29 cellular contexts compared by ENCODE assay signal in genomic region chr10:71280825-71281224, GRCh38.
"Had no signal": no experiment of that assay in that cellular context is flagged by ENCODE, and none has a peak within 500 bp of the region (broad histone marks: within the 10 kb centered on the region; RNA-seq: fewer than 3 reads in every experiment).

No MANE protein-coding gene starts in this region.

- H3K4me3 Mint-ChIP-seq: activated CD4-positive, alpha-beta memory T cell treated with anti-CD3 and anti-CD28 coated beads, Interleukin-2, amount 10 ng/mL, durations not matched to agents 7 days and 5 days; activated CD4-positive, alpha-beta T cell treated with anti-CD3 and anti-CD28 coated beads, Interleukin-2, amount 10 ng/mL, durations not matched to agents 7 days and 5 days; activated T-cell treated with anti-CD3 and anti-CD28 coated beads, Interleukin-2, amount 50 U/mL, for 4 hours; activated T-helper 17 cell treated with anti-CD3 and anti-CD28 coated beads, Interleukin-2, amount 50 U/mL, for 72 hours; immature natural killer cell; mesothelial cell of epicardium; naive B cell had no signal

- H3K36me3 Mint-ChIP-seq: immature natural killer cell, naive B cell had no signal

- H3K9me3 Mint-ChIP-seq: activated CD4-positive, alpha-beta memory T cell treated with anti-CD3 and anti-CD28 coated beads, Interleukin-2, amount 10 ng/mL, durations not matched to agents 7 days and 5 days; activated CD4-positive, alpha-beta T cell treated with anti-CD3 and anti-CD28 coated beads, Interleukin-2, amount 10 ng/mL, durations not matched to agents 7 days and 5 days; activated T-cell treated with anti-CD3 and anti-CD28 coated beads, Interleukin-2, amount 50 U/mL, for 4 hours; activated T-helper 17 cell treated with anti-CD3 and anti-CD28 coated beads, Interleukin-2, amount 50 U/mL, for 72 hours; immature natural killer cell; mesothelial cell of epicardium; naive B cell had no signal

- ATAC-seq: activated T-cell treated with anti-CD3 and anti-CD28 coated beads, Interleukin-2, amount 50 U/mL, for 4 hours; activated T-helper 17 cell treated with anti-CD3 and anti-CD28 coated beads, Interleukin-2, amount 50 U/mL, for 72 hours; esophagus mucosa; foreskin keratinocyte; heart left ventricle; left colon; pancreas; sciatic nerve had no signal

- DNase-seq: activated CD4-positive, alpha-beta memory T cell treated with anti-CD3 and anti-CD28 coated beads, Interleukin-2, amount 10 ng/mL, durations not matched to agents 7 days and 5 days; activated CD4-positive, alpha-beta T cell treated with anti-CD3 and anti-CD28 coated beads for 1 hour; activated CD4-positive, alpha-beta T cell treated with anti-CD3 and anti-CD28 coated beads, Interleukin-2, amount 10 ng/mL, durations not matched to agents 7 days and 5 days; activated gamma-delta T cell treated with Interleukin-2 at 50 U/mL for 16 hours; activated naive CD4-positive, alpha-beta T cell treated with anti-CD3 and anti-CD28 coated beads, Interleukin-2, amount 50 U/mL, for 16 hours; activated T-cell treated with anti-CD3 and anti-CD28 coated beads, Interleukin-2, amount 50 U/mL, for 4 hours; amniotic stem cell; central memory CD4-positive, alpha-beta T cell; foreskin keratinocyte; heart left ventricle; hypothalamus; immature natural killer cell; kidney; left colon; naive B cell; retina; stimulated activated CD4-positive, alpha-beta T cell treated with anti-CD3 and anti-CD28 coated beads, Interleukin-1b, Interleukin-23, amount 100 ng/mL, for 48 hours; stimulated activated naive CD4-positive, alpha-beta T cell; testis; transverse colon; uterus had no signal

- H3K27me3 ChIP-seq: breast epithelium, foreskin keratinocyte, heart left ventricle, pancreas, testis, transverse colon, uterus had no signal

- H3K4me3 ChIP-seq: breast epithelium, heart left ventricle, pancreas, prostate gland, skin epidermis, testis, transverse colon, uterus had no signal

- H3K27ac Mint-ChIP-seq: activated CD4-positive, alpha-beta memory T cell treated with anti-CD3 and anti-CD28 coated beads, Interleukin-2, amount 10 ng/mL, durations not matched to agents 7 days and 5 days; activated CD4-positive, alpha-beta T cell treated with anti-CD3 and anti-CD28 coated beads, Interleukin-2, amount 10 ng/mL, durations not matched to agents 7 days and 5 days; activated T-helper 17 cell treated with anti-CD3 and anti-CD28 coated beads, Interleukin-2, amount 50 U/mL, for 72 hours; immature natural killer cell; mesothelial cell of epicardium had no signal

- H3K27ac ChIP-seq: breast epithelium, foreskin keratinocyte, heart left ventricle, pancreas, prostate gland, skin epidermis, testis, transverse colon, uterus had no signal

- H3K27me3 Mint-ChIP-seq: activated CD4-positive, alpha-beta memory T cell treated with anti-CD3 and anti-CD28 coated beads, Interleukin-2, amount 10 ng/mL, durations not matched to agents 7 days and 5 days; activated CD4-positive, alpha-beta T cell treated with anti-CD3 and anti-CD28 coated beads, Interleukin-2, amount 10 ng/mL, durations not matched to agents 7 days and 5 days; activated T-helper 17 cell treated with anti-CD3 and anti-CD28 coated beads, Interleukin-2, amount 50 U/mL, for 72 hours; naive B cell had no signal

- H3K4me1 Mint-ChIP-seq: activated CD4-positive, alpha-beta memory T cell treated with anti-CD3 and anti-CD28 coated beads, Interleukin-2, amount 10 ng/mL, durations not matched to agents 7 days and 5 days; activated CD4-positive, alpha-beta T cell treated with anti-CD3 and anti-CD28 coated beads, Interleukin-2, amount 10 ng/mL, durations not matched to agents 7 days and 5 days; activated T-helper 17 cell treated with anti-CD3 and anti-CD28 coated beads, Interleukin-2, amount 50 U/mL, for 72 hours; immature natural killer cell had no signal

- H3K36me3 ChIP-seq: breast epithelium, pancreas, prostate gland, transverse colon, uterus had no signal

- H3K4me1 ChIP-seq: breast epithelium, foreskin keratinocyte, pancreas, prostate gland, testis, transverse colon, uterus had no signal

- H3K9me3 ChIP-seq: breast epithelium, heart left ventricle, pancreas, prostate gland, testis, transverse colon, uterus had no signal
